In genomic region chr2:233714164-233714563, GRCh38 we compare ENCODE assay signal across 1 cellular context.
TF ChIP-seq lines count a peak whose summit lies in the region.

No MANE protein-coding gene starts in this region.

TF ChIP-seq in A549, 52 proteins besides CTCF, POLR2A, EP300 and RAD21 (continued from another document):
- no peak for TF ChIP-seq HOXA7 (CRISPR knock-in tag; IDR thresholded peaks at IDR 0.05)
- TF ChIP-seq, protein P1, sequence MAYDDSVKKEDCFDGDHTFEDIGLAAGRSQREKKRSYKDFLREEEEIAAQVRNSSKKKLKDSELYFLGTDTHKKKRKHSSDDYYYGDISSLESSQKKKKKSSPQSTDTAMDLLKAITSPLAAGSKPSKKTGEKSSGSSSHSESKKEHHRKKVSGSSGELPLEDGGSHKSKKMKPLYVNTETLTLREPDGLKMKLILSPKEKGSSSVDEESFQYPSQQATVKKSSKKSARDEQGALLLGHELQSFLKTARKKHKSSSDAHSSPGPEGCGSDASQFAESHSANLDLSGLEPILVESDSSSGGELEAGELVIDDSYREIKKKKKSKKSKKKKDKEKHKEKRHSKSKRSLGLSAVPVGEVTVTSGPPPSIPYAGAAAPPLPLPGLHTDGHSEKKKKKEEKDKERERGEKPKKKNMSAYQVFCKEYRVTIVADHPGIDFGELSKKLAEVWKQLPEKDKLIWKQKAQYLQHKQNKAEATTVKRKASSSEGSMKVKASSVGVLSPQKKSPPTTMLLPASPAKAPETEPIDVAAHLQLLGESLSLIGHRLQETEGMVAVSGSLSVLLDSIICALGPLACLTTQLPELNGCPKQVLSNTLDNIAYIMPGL (CRISPR knock-in tag; IDR thresholded peaks at IDR 0.05; ENCODE audit: borderline replicate concordance), result no peak
- no peak for TF ChIP-seq BHLHE40 (IDR thresholded peaks at IDR 0.05; ENCODE audit: low read depth, low read length)
- TF ChIP-seq EHMT2 (IDR thresholded peaks at IDR 0.05; ENCODE audit: low read depth), result no peak
